ENCODE assay signal across 5 cellular contexts in genomic region chr5:98103807-98104206, GRCh38.
"Had no signal": no experiment of that assay in that cellular context is flagged by ENCODE, and none has a peak within 500 bp of the region (broad histone marks: within the 10 kb centered on the region; RNA-seq: fewer than 3 reads in every experiment).

No MANE protein-coding gene starts in this region.

- H3K4me3 ChIP-seq: GM23248 had no signal

- H3K27ac ChIP-seq: GM23248 had no signal

- H2AFZ ChIP-seq: GM23248 had no signal

- DNase-seq: GM23248, GOT3, H7, HCEC 1CT, KBM-7 had no signal

- H3K9ac ChIP-seq: GM23248 had no signal
